Comparison of ENCODE assay signal across 1 cellular context in genomic region chr21:33219961-33220360, GRCh38.
TF ChIP-seq lines count a peak whose summit lies in the region.

No MANE protein-coding gene starts in this region.

TF ChIP-seq in K562, 482 proteins besides CTCF, POLR2A, EP300 and RAD21:
- TF ChIP-seq SOX6 (IDR thresholded peaks at IDR 0.05) (no peak), LCOR (CRISPR knock-in tag; IDR thresholded peaks at IDR 0.05) (no peak), POLR2G (IDR thresholded peaks at IDR 0.05; ENCODE audit: low read depth, low read length) (no peak), CREB1 (IDR thresholded peaks at IDR 0.05) (peak; percentile 66), CREB1 (CRISPR knock-in tag; IDR thresholded peaks at IDR 0.05) (peak; percentile 54; the same call in 1 of the 2 replicates), ZBTB40 (IDR thresholded peaks at IDR 0.05) (no peak), ZBTB40 (CRISPR knock-in tag; IDR thresholded peaks at IDR 0.05) (no peak), GABPB1 (CRISPR knock-in tag; IDR thresholded peaks at IDR 0.05) (0 out of 2 replicates have a peak, but pooled peaks have one; percentile 31), NFIC (IDR thresholded peaks at IDR 0.05) (peak; percentile 26; the same call in 1 of the 2 replicates), ATF3 (IDR thresholded peaks at IDR 0.05) (peak; percentile 8; the same call in 1 of the 2 replicates), ATF3 (CRISPR knock-in tag; conservative IDR thresholded peaks at IDR 0.05) (no peak), ZNF324 (CRISPR knock-in tag; IDR thresholded peaks at IDR 0.05) (no peak), HSF4 (CRISPR knock-in tag; IDR thresholded peaks at IDR 0.05; ENCODE audit: borderline replicate concordance) (no peak), OTX1 (CRISPR knock-in tag; IDR thresholded peaks at IDR 0.05) (no peak), CCAR2 (IDR thresholded peaks at IDR 0.05; ENCODE audit: low read depth, low read length) (no peak), PHF21A (IDR thresholded peaks at IDR 0.05; ENCODE audit: borderline replicate concordance, low read depth) (no peak), TARDBP (IDR thresholded peaks at IDR 0.05) (no peak), EP400 (IDR thresholded peaks at IDR 0.05) (no peak), SIRT6 (IDR thresholded peaks at IDR 0.05; ENCODE audit: low read depth, low read length) (no peak), POLR3G (IDR thresholded peaks at IDR 0.05; ENCODE audit: extremely low read depth, insufficient read length, insufficient replicate concordance) (no peak), CREM (IDR thresholded peaks at IDR 0.05; ENCODE audit: low read depth) (peak; percentile 83), IRF9 (tag; IDR thresholded peaks at IDR 0.05) (no peak), MEF2D (tag; conservative IDR thresholded peaks at IDR 0.05; ENCODE audit: low read depth) (no peak), HMGXB4 (CRISPR knock-in tag; IDR thresholded peaks at IDR 0.05) (no peak), LEF1 (IDR thresholded peaks at IDR 0.05) (no peak), NONO (IDR thresholded peaks at IDR 0.05; ENCODE audit: low read depth in 2 of 2, low read length in 1 of 2) (no peak), ZNF316 (IDR thresholded peaks at IDR 0.05) (peak; percentile 11; the same call in 1 of the 2 replicates), ARNT (IDR thresholded peaks at IDR 0.05) (no peak)
